In the genomic region with DNA sequence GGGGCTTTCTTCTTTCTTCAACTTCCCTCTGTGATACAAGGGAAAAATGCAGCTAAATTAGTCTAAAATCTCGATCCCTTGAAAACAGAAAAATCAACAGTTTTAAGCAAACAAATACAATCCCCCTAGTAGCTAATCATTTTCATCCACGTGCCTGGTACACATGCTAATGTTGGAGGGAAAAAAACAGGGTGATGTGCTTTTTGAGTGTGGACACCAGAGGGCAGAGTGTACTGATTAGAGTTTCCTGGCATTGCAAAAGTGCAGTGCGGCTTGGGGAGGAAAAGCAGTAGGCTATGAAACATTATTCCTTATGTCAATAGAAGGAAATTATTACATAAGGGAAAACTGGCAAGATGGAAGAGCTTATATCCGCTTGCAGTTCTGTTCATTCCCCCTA, we compare ENCODE assay signal across 11 cellular contexts. TPM values are rescaled to one million over a fixed set of nuclear protein-coding genes. Genes with fewer than 3 reads are reported as not detected.
DNase-seq lines count a peak whose midpoint lies in the region; FAIRE-seq and TF ChIP-seq lines count a peak whose summit lies in the region.
"Not testable (repeated sequence)": the region's sequence is repeated elsewhere in the genome, so short reads cannot be mapped to it uniquely, and the experiment has no call there.
"Had no signal": no experiment of that assay in that cellular context is flagged by ENCODE, and none has a peak within 500 bp of the region (broad histone marks: within the 10 kb centered on the region; RNA-seq: fewer than 3 reads in every experiment).

No MANE protein-coding gene starts in this region.

- H3K9me3 ChIP-seq in MM.1S (replicated peaks; ENCODE audit: insufficient read depth, low read length); SJCRH30 (replicated peaks); kidney (ENCODE audit: control insufficient read depth in 1 of 2, low read length in 2 of 2); prostate gland: not testable (repeated sequence)

- FAIRE-seq in kidney (lab: Jason Lieb, UNC) = peak; percentile 67

- H3K27ac ChIP-seq in MM.1S (ENCODE audit: low read length); SJCRH30; kidney (ENCODE audit: low read depth in 2 of 2, low read length in 2 of 2); prostate gland: not testable (repeated sequence)

- WGBS in prostate gland = 6% methylated on average over 4 of the region's 4 CpGs

- not testable (repeated sequence) for H3K27me3 ChIP-seq in MM.1S (replicated peaks; ENCODE audit: insufficient read depth, low read length); SJCRH30; prostate gland (replicated peaks; ENCODE audit: insufficient read depth)

- not testable (repeated sequence) for H3K9me2 ChIP-seq in MM.1S (replicated peaks; ENCODE audit: insufficient read depth, low read length)

- POLR2A ChIA-PET in AG04449 (lab: Yijun Ruan, JAX) = not testable (repeated sequence)

- TF ChIP-seq POLR2A in prostate gland (IDR thresholded peaks at IDR 0.05) = not testable (repeated sequence)

- CTCF ChIA-PET in AG04449 (lab: Yijun Ruan, JAX) = not testable (repeated sequence)

- H3K36me3 ChIP-seq in MM.1S (replicated peaks; ENCODE audit: insufficient read depth, low read length); SJCRH30; kidney (ENCODE audit: control insufficient read depth in 1 of 2, insufficient read depth in 2 of 2, low read length in 2 of 2); prostate gland: not testable (repeated sequence)

- H3K4me2 ChIP-seq in MM.1S (ENCODE audit: low read depth, low read length) = not testable (repeated sequence)

- H3K9ac ChIP-seq in MM.1S (ENCODE audit: low read length); kidney (ENCODE audit: low read length in 2 of 2): not testable (repeated sequence)

- H3K4me3 ChIP-seq in AG04449 (ENCODE audit: low read depth, low read length); MM.1S (ENCODE audit: low read length); SJCRH30; kidney (ENCODE audit: low read length in 2 of 2); prostate gland: not testable (repeated sequence)

- not testable (repeated sequence) for H3K4me1 ChIP-seq in MM.1S (ENCODE audit: low read length); SJCRH30; kidney (ENCODE audit: control insufficient read depth in 1 of 2, insufficient read depth in 1 of 2, low read depth in 1 of 2, low read length in 2 of 2); prostate gland (replicated peaks)

- in situ Hi-C loops in GM13976 (cut with MboI; ENCODE audit: low sequenced_read_pairs, unreplicated experiment) = not testable (repeated sequence)

- H4K20me1 ChIP-seq in MM.1S (ENCODE audit: insufficient read depth, low read length) = not testable (repeated sequence)

- DNase-seq in AG04449 (ENCODE audit: low read depth, low spot score); GM13976 (ENCODE audit: low spot score); kidney; prostate gland (ENCODE audit: low spot score): not testable (repeated sequence)
- DNase-seq in MM.1S (peak; percentile 39), NCI-H345 treated with DMSO at 0.1 percent for 48 hours (lab: John Stamatoyannopoulos, UW; ENCODE audit: unreplicated experiment) (peak; percentile 26), SJCRH30 (peak; percentile 16 to 47), cerebellum (ENCODE audit: low spot score) (peak; percentile 53)

- H3K79me2 ChIP-seq in MM.1S (ENCODE audit: low read length) = not testable (repeated sequence)

- not testable (repeated sequence) for H3F3A ChIP-seq in MM.1S (ENCODE audit: insufficient read depth, low read length)

- not testable (repeated sequence) for H2AFZ ChIP-seq in MM.1S (ENCODE audit: low read length)

- TF ChIP-seq CTCF in AG04449 (IDR thresholded peaks at IDR 0.05; ENCODE audit: insufficient read depth, low read length, missing control alignments) (peak; percentile 25), GM13976 (IDR thresholded peaks at IDR 0.05; ENCODE audit: borderline replicate concordance, control extremely low read depth, extremely low read depth, insufficient read depth, missing control alignments) (peak; percentile 9), MM.1S (IDR thresholded peaks at IDR 0.05; ENCODE audit: low read length) (peak; percentile 32), kidney (IDR thresholded peaks at IDR 0.05; ENCODE audit: borderline replicate concordance, extremely low read depth, insufficient read depth) (peak; percentile 23), prostate gland (IDR thresholded peaks at IDR 0.05) (peak in 3 of 4 experiments; percentile 32 to 53 (median 39))

- intact Hi-C loops in kidney (cut with DNase I); prostate gland (cut with DNase I): not testable (repeated sequence)

RNA-seq across cellular contexts. Expression of a gene that starts 19.6 kb away (rescaled TPM):
- total RNA-seq in SJCRH30 (2014; rRNA removed; shearing (Covaris generic)) = not detected in 2 replicates
- total RNA-seq in cerebellum = 52.4 TPM
- 1.8 TPM for total RNA-seq in kidney
- polyA plus RNA-seq in kidney (ENCODE audit: insufficient read depth, low read depth, low replicate concordance) = 6.9 TPM
- total RNA-seq in prostate gland = 10 to 100 TPM in 1 of 2 donors, under 1 TPM in 1; 0.05 to 38.7 TPM
- total RNA-seq: activated T-cell treated with anti-CD3 and anti-CD28 coated beads, Interleukin-2, amount 50 U/mL, for 4 hours; fibroblast of lung; lung microvascular endothelial cell had no signal
- polyA plus RNA-seq: fibroblast of lung had no signal
